In the genomic region with DNA sequence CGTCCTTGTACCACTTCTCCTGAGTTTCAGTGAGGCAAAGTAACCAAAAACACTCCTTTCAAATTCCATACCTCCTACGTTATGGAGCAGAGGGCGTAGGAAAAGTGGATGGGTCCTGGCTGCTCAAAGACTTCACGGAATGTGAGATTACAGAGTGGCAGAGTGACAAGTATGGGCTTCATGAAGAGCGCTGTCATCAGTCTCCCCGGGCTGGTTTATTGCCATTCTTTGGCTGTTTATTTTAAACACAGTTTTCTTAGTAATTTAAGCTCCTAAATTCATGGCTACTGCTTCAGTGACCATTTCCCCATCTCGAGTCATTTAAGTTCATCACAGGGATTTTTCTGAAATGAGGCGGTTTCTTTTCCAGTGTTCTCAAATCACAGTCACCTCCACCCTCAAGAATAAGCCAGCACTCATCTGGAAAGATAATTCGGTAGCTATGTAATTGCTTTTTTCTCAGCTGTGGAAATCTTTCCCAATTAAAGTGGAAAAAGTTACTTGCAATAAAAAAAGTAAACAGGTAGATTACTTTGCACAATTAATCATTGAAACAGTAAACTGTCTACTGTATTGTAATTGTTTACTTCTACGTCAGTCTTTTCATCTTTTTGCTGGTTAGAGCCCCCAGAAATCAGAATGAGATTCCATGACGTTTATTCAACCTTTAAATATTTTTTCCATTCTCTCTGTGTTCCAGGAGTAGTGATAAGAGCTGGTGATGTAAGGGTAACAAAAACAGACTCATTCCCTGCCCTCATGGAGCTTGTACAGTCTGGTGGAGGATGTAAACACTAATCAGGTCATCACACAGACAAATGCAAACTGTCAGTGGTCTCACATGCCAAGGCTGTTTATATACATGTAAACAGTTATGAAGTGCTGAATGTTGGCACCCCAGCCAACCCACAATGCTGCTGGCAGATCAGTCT, we compare ENCODE assay signal across 1 cellular context.
TF ChIP-seq lines count a peak whose summit lies in the region.

No MANE protein-coding gene starts in this region.

TF ChIP-seq in endothelial cell of umbilical vein, 7 proteins besides CTCF, POLR2A, EP300 and RAD21 (continued from another document):
- no peak for TF ChIP-seq JUN (IDR thresholded peaks at IDR 0.05; ENCODE audit: borderline replicate concordance, insufficient read depth, insufficient read length, low read depth)
- no peak for TF ChIP-seq GATA2 (IDR thresholded peaks at IDR 0.05; ENCODE audit: insufficient read depth, insufficient read length, low read depth, low read length)
- no peak for TF ChIP-seq FOS (IDR thresholded peaks at IDR 0.05; ENCODE audit: borderline replicate concordance, insufficient read depth, low read length)
- TF ChIP-seq POLR2AphosphoS5 (IDR thresholded peaks at IDR 0.05; ENCODE audit: insufficient read depth, low read depth, low read length) = no peak
TF ChIP-seq in endothelial cell of umbilical vein: peak in this region for 0.
